Comparison of ENCODE assay signal across 19 cellular contexts in genomic region chr3:20154078-20154477, GRCh38. TPM values are rescaled to one million over a fixed set of nuclear protein-coding genes. Genes with fewer than 3 reads are reported as not detected.
DNase-seq lines count a peak whose midpoint lies in the region; ATAC-seq, FAIRE-seq and TF ChIP-seq lines count a peak whose summit lies in the region.
"Had no signal": no experiment of that assay in that cellular context is flagged by ENCODE, and none has a peak within 500 bp of the region (broad histone marks: within the 10 kb centered on the region; RNA-seq: fewer than 3 reads in every experiment).

No MANE protein-coding gene starts in this region.

- intact Hi-C loops in CD4-positive, alpha-beta T cell (cut with DNase I, micrococcal nuclease) = no loop called here

- no peaks in the 10 kb centered on the region for H3K27me3 ChIP-seq in CD4-positive, alpha-beta T cell (ENCODE audit: control insufficient read depth, insufficient read depth, low read length)
- no peaks in the 10 kb centered on the region for H3K27me3 ChIP-seq in WERI-Rb-1 (ENCODE audit: insufficient read depth, low read depth, severe bottlenecking)
- H3K27me3 ChIP-seq: BE2C had no signal

- no peaks in the 10 kb centered on the region for H3K27me3 Mint-ChIP-seq in CD4-positive, alpha-beta T cell
- H3K27me3 Mint-ChIP-seq: CD4-positive, CD25-positive, alpha-beta regulatory T cell had no signal

- peaks cover 27% of the 10 kb centered on the region for H3K36me3 ChIP-seq in WERI-Rb-1
- H3K36me3 ChIP-seq: BE2C had no signal

- H3K36me3 Mint-ChIP-seq in CD4-positive, alpha-beta T cell (ENCODE audit: low read depth) = peaks cover 48% of the 10 kb centered on the region

- CTCF ChIA-PET in CD4-positive, alpha-beta T cell (lab: Charles Lee) = interaction anchor here (1.4 kb wide), 1 partner anchor 10 kb away, joined by 4 read pairs; no protein-coding TSS in a partner anchor

- no peaks in the 10 kb centered on the region for H3K9me3 Mint-ChIP-seq in CD4-positive, alpha-beta T cell
- H3K9me3 Mint-ChIP-seq: CD4-positive, CD25-positive, alpha-beta regulatory T cell had no signal

- H3K27ac ChIP-seq in CD4-positive, alpha-beta T cell (ENCODE audit: low read depth, low read length) = no peak overlapping the region
- peak overlapping the region; percentile 73 for H3K27ac ChIP-seq in WERI-Rb-1
- H3K27ac ChIP-seq: GM23248, KMS-11 had no signal

- no peak overlapping the region for H3K4me3 Mint-ChIP-seq in CD4-positive, alpha-beta T cell
- H3K4me3 Mint-ChIP-seq: CD4-positive, CD25-positive, alpha-beta regulatory T cell had no signal

- H3K4me1 Mint-ChIP-seq in CD4-positive, alpha-beta T cell (ENCODE audit: low read depth) = no peaks in the 10 kb centered on the region

- POLR2A ChIA-PET in CD4-positive, alpha-beta T cell (lab: Charles Lee) = interaction anchor here (0.7 kb wide), 1 partner anchor 32 kb away, joined by 3 read pairs; no protein-coding TSS in a partner anchor

- no peak for TF ChIP-seq CTCF in CD4-positive, alpha-beta T cell (IDR thresholded peaks at IDR 0.05)
- no peak for TF ChIP-seq CTCF in D721Med (IDR thresholded peaks at IDR 0.05; ENCODE audit: insufficient read depth, missing control alignments)
- no peak for TF ChIP-seq CTCF in WERI-Rb-1 (IDR thresholded peaks at IDR 0.05; ENCODE audit: low read depth, low read length)

- no peak for ATAC-seq in CD4-positive, alpha-beta T cell (ENCODE audit: poor library complexity)
- ATAC-seq in HG03520 (IDR thresholded peaks at IDR 0.05; ENCODE audit: unreplicated experiment) (no peak), HG03196 (IDR thresholded peaks at IDR 0.05; ENCODE audit: unreplicated experiment) (no peak)
- ATAC-seq: HepG2 had no signal

- H3K27ac Mint-ChIP-seq in CD4-positive, alpha-beta T cell = peak overlapping the region; percentile 28

- no peak for DNase-seq in CD4-positive, alpha-beta T cell
- DNase-seq in D721Med (ENCODE audit: insufficient read length, low spot score) (no peak), WERI-Rb-1 (no peak)
- DNase-seq in activated T-cell treated with anti-CD3 and anti-CD28 coated beads, Interleukin-2, amount 50 U/mL, for 48 hours = no peak
- DNase-seq: ACHN; BE2C; C1 segment of cervical spinal cord; Caco-2; CD4-positive, CD25-positive, alpha-beta regulatory T cell; DMS79 treated with DMSO at 0.1 percent for 48 hours; GM23248 had no signal

- FAIRE-seq in D721Med (lab: Jason Lieb, UNC) = peak; percentile 60
- peak; percentile 58 for FAIRE-seq in islet of Langerhans (lab: Jason Lieb, UNC)
- FAIRE-seq: A204.1, GM12891, HepG2 had no signal

- no peak overlapping the region for H3K4me3 ChIP-seq in WERI-Rb-1 (ENCODE audit: low read depth, low read length)
- H3K4me3 ChIP-seq: GM23248, HAP-1 had no signal

- no peaks in the 10 kb centered on the region for H3K9me3 ChIP-seq in CD4-positive, alpha-beta T cell (ENCODE audit: control insufficient read depth, low read length)
- no peaks in the 10 kb centered on the region for H3K9me3 ChIP-seq in WERI-Rb-1 (ENCODE audit: severe bottlenecking)
- H3K9me3 ChIP-seq: BE2C, Caco-2, HAP-1 had no signal

RNA-seq across cellular contexts. Expression of gene SGO1, which starts 31.9 kb away (rescaled TPM):
- total RNA-seq in CD4-positive, alpha-beta T cell = not detected
